12 cellular contexts compared by ENCODE assay signal in genomic region chr1:167409183-167409582, GRCh38.
DNase-seq lines count a peak whose midpoint lies in the region; ATAC-seq, FAIRE-seq and TF ChIP-seq lines count a peak whose summit lies in the region.
"Had no signal": no experiment of that assay in that cellular context is flagged by ENCODE, and none has a peak within 500 bp of the region (broad histone marks: within the 10 kb centered on the region; RNA-seq: fewer than 3 reads in every experiment).

No MANE protein-coding gene starts in this region.

- FAIRE-seq in H54 (lab: Jason Lieb, UNC) = no peak

- H3K4me3 ChIP-seq in GM12864 (ENCODE audit: low read depth, low read length) = no peak overlapping the region
- H3K4me3 ChIP-seq in mucosa of descending colon = no peak overlapping the region
- H3K4me3 ChIP-seq in heart left ventricle = no peak overlapping the region
- H3K4me3 ChIP-seq: HAP-1 had no signal

- H3K9me3 Mint-ChIP-seq in activated CD8-positive, alpha-beta T cell treated with anti-CD3 and anti-CD28 coated beads, Interleukin-2, amount 10 ng/mL, durations not matched to agents 7 days and 5 days (ENCODE audit: insufficient read depth) = no peaks in the 10 kb centered on the region
- no peaks in the 10 kb centered on the region for H3K9me3 Mint-ChIP-seq in natural killer cell
- H3K9me3 Mint-ChIP-seq: activated CD4-positive, alpha-beta T cell treated with anti-CD3 and anti-CD28 coated beads, Interleukin-2, amount 10 ng/mL, durations not matched to agents 24 days and 14 days had no signal

- ATAC-seq in activated CD8-positive, alpha-beta T cell treated with anti-CD3 and anti-CD28 coated beads, Interleukin-2, amount 10 ng/mL, durations not matched to agents 7 days and 5 days = peak; percentile 55
- ATAC-seq in mucosa of descending colon (peak; percentile 75), heart left ventricle (no peak), natural killer cell (no peak)

- H3K36me3 ChIP-seq in mucosa of descending colon (ENCODE audit: low read depth) = no peaks in the 10 kb centered on the region
- H3K36me3 ChIP-seq in heart left ventricle = peaks cover 0 to 85% (median 36%) of the 10 kb centered on the region in 9 donors

- TF ChIP-seq CTCF in GM12864 (IDR thresholded peaks at IDR 0.05; ENCODE audit: low read depth, low read length, missing control alignments) (peak; percentile 43), mucosa of descending colon (IDR thresholded peaks at IDR 0.05) (no peak), heart left ventricle (IDR thresholded peaks at IDR 0.05) (no peak), natural killer cell (IDR thresholded peaks at IDR 0.05) (no peak)

- DNase-seq in GM12864 (ENCODE audit: low read depth) (no peak), LoVo (ENCODE audit: low spot score) (peak; percentile 6), mucosa of descending colon (peak in 1 of 3 donors; percentile 33), heart left ventricle (no peak), natural killer cell (no peak), H54 (ENCODE audit: insufficient read length, low spot score) (no peak)
- no peak for DNase-seq in activated CD8-positive, alpha-beta T cell treated with anti-CD3 and anti-CD28 coated beads, Interleukin-2, amount 10 ng/mL, durations not matched to agents 7 days and 5 days
- DNase-seq: activated CD4-positive, alpha-beta T cell treated with anti-CD3 and anti-CD28 coated beads, Interleukin-2, amount 10 ng/mL, durations not matched to agents 24 days and 14 days; activated naive CD4-positive, alpha-beta T cell treated with anti-CD3 and anti-CD28 coated beads, Interleukin-2, amount 50 U/mL, for 16 hours; midbrain; Right ventricle myocardium superior had no signal

- no peak overlapping the region for H3K4me3 Mint-ChIP-seq in activated CD8-positive, alpha-beta T cell treated with anti-CD3 and anti-CD28 coated beads, Interleukin-2, amount 10 ng/mL, durations not matched to agents 7 days and 5 days
- H3K4me3 Mint-ChIP-seq in natural killer cell = no peak overlapping the region
- H3K4me3 Mint-ChIP-seq: activated CD4-positive, alpha-beta T cell treated with anti-CD3 and anti-CD28 coated beads, Interleukin-2, amount 10 ng/mL, durations not matched to agents 24 days and 14 days had no signal

- no peaks in the 10 kb centered on the region for H3K27me3 Mint-ChIP-seq in activated CD8-positive, alpha-beta T cell treated with anti-CD3 and anti-CD28 coated beads, Interleukin-2, amount 10 ng/mL, durations not matched to agents 7 days and 5 days (ENCODE audit: low read depth)
- H3K27me3 Mint-ChIP-seq in natural killer cell (ENCODE audit: low read depth in 2 of 2) = no peaks in the 10 kb centered on the region
- H3K27me3 Mint-ChIP-seq: activated CD4-positive, alpha-beta T cell treated with anti-CD3 and anti-CD28 coated beads, Interleukin-2, amount 10 ng/mL, durations not matched to agents 24 days and 14 days had no signal

- H3K27ac Mint-ChIP-seq in activated CD8-positive, alpha-beta T cell treated with anti-CD3 and anti-CD28 coated beads, Interleukin-2, amount 10 ng/mL, durations not matched to agents 7 days and 5 days = no peak overlapping the region
- peak overlapping the region in 1 of 2 donors; percentile 26 for H3K27ac Mint-ChIP-seq in natural killer cell
- H3K27ac Mint-ChIP-seq: activated CD4-positive, alpha-beta T cell treated with anti-CD3 and anti-CD28 coated beads, Interleukin-2, amount 10 ng/mL, durations not matched to agents 24 days and 14 days had no signal

- intact Hi-C loops in mucosa of descending colon (cut with DNase I, micrococcal nuclease) (loop anchor here in 1 of 2 donors (10.0 kb wide), 1 partner anchor 126 kb away; no protein-coding TSS in a partner anchor), heart left ventricle (cut with DNase I) (loop anchor here in 4 of 10 donors (10.0 kb wide), 4 partner anchors 126 to 144 kb away; no protein-coding TSS in a partner anchor), natural killer cell (cut with micrococcal nuclease) (loop anchor here (10.0 kb wide), 1 partner anchor 344 kb away; no protein-coding TSS in a partner anchor)

- CTCF ChIA-PET in activated CD8-positive, alpha-beta T cell treated with anti-CD3 and anti-CD28 coated beads, Interleukin-2, amount 10 ng/mL, durations not matched to agents 7 days and 5 days (lab: Charles Lee) = interaction anchor here (0.9 to 7.2 kb wide), 9 partner anchors 7 to 198 kb away, joined by 3 to 43 read pairs (median 6); no protein-coding TSS in a partner anchor

- no peaks in the 10 kb centered on the region for H3K4me1 Mint-ChIP-seq in activated CD8-positive, alpha-beta T cell treated with anti-CD3 and anti-CD28 coated beads, Interleukin-2, amount 10 ng/mL, durations not matched to agents 7 days and 5 days (ENCODE audit: low read depth)
- peaks cover 7 to 9% of the 10 kb centered on the region in 2 donors for H3K4me1 Mint-ChIP-seq in natural killer cell

- H3K27me3 ChIP-seq in heart left ventricle = no peaks in the 10 kb centered on the region

- TF ChIP-seq POLR2A in heart left ventricle (IDR thresholded peaks at IDR 0.05) (no peak), H54 (IDR thresholded peaks at IDR 0.05; ENCODE audit: low read depth, low read length) (no peak)

- peaks cover 27% of the 10 kb centered on the region for H3K36me3 Mint-ChIP-seq in activated CD8-positive, alpha-beta T cell treated with anti-CD3 and anti-CD28 coated beads, Interleukin-2, amount 10 ng/mL, durations not matched to agents 7 days and 5 days (ENCODE audit: low read depth)
- H3K36me3 Mint-ChIP-seq in natural killer cell = peaks cover 14% of the 10 kb centered on the region

- H3K9me3 ChIP-seq in mucosa of descending colon (no peaks in the 10 kb centered on the region), heart left ventricle (no peaks in the 10 kb centered on the region)
- H3K9me3 ChIP-seq: HAP-1 had no signal

- POLR2A ChIA-PET in activated CD8-positive, alpha-beta T cell treated with anti-CD3 and anti-CD28 coated beads, Interleukin-2, amount 10 ng/mL, durations not matched to agents 7 days and 5 days (lab: Charles Lee) = interaction anchor here (0.6 kb wide), 1 partner anchor 91 kb away, joined by 3 read pairs; no protein-coding TSS in a partner anchor

- WGBS in heart left ventricle, 4 donors = 89 to 100% (median 97%) methylated on average over 1 of the region's 1 CpG

- H3K27ac ChIP-seq in heart left ventricle = no peak overlapping the region

- H3K4me1 ChIP-seq in mucosa of descending colon (ENCODE audit: low read depth) = no peaks in the 10 kb centered on the region
- no peaks in the 10 kb centered on the region for H3K4me1 ChIP-seq in heart left ventricle

Comparison
In these comparisons a context has a peak if more than half of its experiments do, and no peak if none do; other contexts are left out.
1. ATAC-seq: peak in activated CD8-positive, alpha-beta T cell treated with anti-CD3 and anti-CD28 coated beads, Interleukin-2, amount 10 ng/mL, durations not matched to agents 7 days and 5 days (single experiment) and mucosa of descending colon (single experiment); none in heart left ventricle (0 of 4) and natural killer cell (0 of 3).